In genomic region chr3:151599103-151599672, GRCh38 we compare ENCODE assay signal across 13 cellular contexts.
"Had no signal": no experiment of that assay in that cellular context is flagged by ENCODE, and none has a peak within 500 bp of the region (broad histone marks: within the 10 kb centered on the region; RNA-seq: fewer than 3 reads in every experiment).

No MANE protein-coding gene starts in this region.

- H3K4me3 ChIP-seq: pancreas, suprapubic skin, upper lobe of left lung had no signal

- ATAC-seq: left lobe of liver; pancreas; stimulated activated naive CD8-positive, alpha-beta T cell treated with anti-CD3 and anti-CD28 coated beads, Interleukin-15, Interleukin-2, amounts not matched to agents 100 U/mL and 50 U/mL, for 24 hours had no signal

- H3K27me3 ChIP-seq: brain microvascular endothelial cell, pancreas, suprapubic skin, upper lobe of left lung had no signal

- H3K4me1 ChIP-seq: pancreas, suprapubic skin, upper lobe of left lung had no signal

- H3K9me3 ChIP-seq: pancreas, suprapubic skin, upper lobe of left lung had no signal

- DNase-seq: activated CD4-positive, alpha-beta T cell treated with anti-CD3 and anti-CD28 coated beads, Interleukin-2, amount 50 U/mL, for 4 hours; activated CD4-positive, CD25-positive, alpha-beta regulatory T cell treated with anti-CD3 and anti-CD28 coated beads, Interleukin-2, amount 50 U/mL, for 72 hours; activated effector memory CD4-positive, alpha-beta T cell treated with Interleukin-2 at 50 U/mL for 16 hours; activated T-cell treated with anti-CD3 and anti-CD28 coated beads, Interleukin-2, amount 50 U/mL, for 24 hours; amygdala; brain microvascular endothelial cell; pancreas; stimulated activated CD4-positive, alpha-beta T cell treated with anti-CD3 and anti-CD28 coated beads, Interleukin-4, amount 100 ng/mL, for 1 hour; stimulated activated CD8-positive, alpha-beta memory T cell treated with anti-CD3 and anti-CD28 coated beads, Interleukin-4, amount 100 ng/mL, for 48 hours; stimulated activated naive CD8-positive, alpha-beta T cell treated with anti-CD3 and anti-CD28 coated beads, Interleukin-15, Interleukin-2, amounts not matched to agents 100 U/mL and 50 U/mL, for 24 hours had no signal

- H3K36me3 ChIP-seq: brain microvascular endothelial cell, pancreas, suprapubic skin, upper lobe of left lung had no signal

- H3K27ac ChIP-seq: brain microvascular endothelial cell, pancreas, suprapubic skin, upper lobe of left lung had no signal
